Comparison of ENCODE assay signal across 19 cellular contexts in the genomic region with DNA sequence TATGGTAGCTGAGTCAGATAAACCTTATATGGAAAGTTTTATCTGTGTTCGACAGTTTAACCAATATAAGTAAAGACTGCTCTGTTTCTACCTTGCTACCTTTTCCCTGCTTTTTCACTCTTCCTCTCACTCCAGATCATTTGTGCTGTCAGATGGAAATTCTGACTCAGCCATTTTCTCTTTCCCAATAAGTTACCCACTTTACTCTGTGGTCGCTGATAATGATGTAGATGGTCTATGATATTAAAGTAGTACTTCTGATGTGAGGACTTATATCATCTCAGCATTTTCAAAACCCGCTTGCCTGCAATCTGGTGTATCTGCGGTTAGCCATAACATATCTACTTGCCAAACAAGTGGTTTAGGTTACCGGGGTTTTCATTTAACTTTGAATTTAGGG. TPM values are rescaled to one million over a fixed set of nuclear protein-coding genes. Genes with fewer than 3 reads are reported as not detected.
DNase-seq lines count a peak whose midpoint lies in the region; ATAC-seq, FAIRE-seq and TF ChIP-seq lines count a peak whose summit lies in the region.
"Had no signal": no experiment of that assay in that cellular context is flagged by ENCODE, and none has a peak within 500 bp of the region (broad histone marks: within the 10 kb centered on the region; RNA-seq: fewer than 3 reads in every experiment).

No MANE protein-coding gene starts in this region.

- dilution Hi-C loops in IMR-90 (cut with HindIII; ENCODE audit: low sequenced_read_pairs, unreplicated experiment): no loop called here

- H3K79me1 ChIP-seq in IMR-90 (ENCODE audit: low read depth in 1 of 2, low read length in 2 of 2): peaks cover 3 to 51% of the 10 kb centered on the region in 2 experiments; a peak in 2 of 4 replicates

- H3K27me3 Mint-ChIP-seq in memory B cell: no peaks in the 10 kb centered on the region
- peaks cover 0 to 2% (median 0%) of the 10 kb centered on the region in 3 donors for H3K27me3 Mint-ChIP-seq in CD14-positive monocyte (ENCODE audit: low read depth in 3 of 3)
- no peaks in the 10 kb centered on the region for H3K27me3 Mint-ChIP-seq in immature natural killer cell (ENCODE audit: low read depth in 3 of 3)
- H3K27me3 Mint-ChIP-seq: CD4-positive, alpha-beta memory T cell had no signal

- H3K36me3 ChIP-seq in IMR-90 (ENCODE audit: control insufficient read depth, insufficient read depth, low read length): no peaks in the 10 kb centered on the region; the same call in 1 of the 2 replicates

- WGBS in IMR-90 (ENCODE audit: extremely low coverage in 2 of 2, insufficient read length in 1 of 2), 2 experiments: no CpG with 5 or more reads among the region's 5 CpGs

- no peak overlapping the region for H3K4ac ChIP-seq in IMR-90 (ENCODE audit: low read depth, low read length)

- H4K5ac ChIP-seq in IMR-90 (ENCODE audit: low read depth, low read length): no peak overlapping the region

- TF ChIP-seq POLR2A in IMR-90 (IDR thresholded peaks at IDR 0.05; ENCODE audit: low read depth, low read length): no peak

- FAIRE-seq in GM18507 (lab: Jason Lieb, UNC): peak; percentile 42
- FAIRE-seq: HTR-8/SVneo had no signal

- no peak overlapping the region for H3K9ac ChIP-seq in IMR-90 (ENCODE audit: low read depth, low read length)

- peak overlapping the region; percentile 17; the same call in 1 of the 2 replicates for H3K4me2 ChIP-seq in IMR-90 (ENCODE audit: low read depth, low read length)

- no peak overlapping the region for H4K91ac ChIP-seq in IMR-90 (ENCODE audit: insufficient read depth, low read depth, low read length)

- H3K9me1 ChIP-seq in IMR-90 (ENCODE audit: insufficient read depth, low read length): peaks cover 8% of the 10 kb centered on the region

- H2BK20ac ChIP-seq in IMR-90 (ENCODE audit: low read depth, low read length): no peak overlapping the region

- H3K9me3 ChIP-seq in IMR-90 (ENCODE audit: control insufficient read depth, insufficient read depth, low read length): no peaks in the 10 kb centered on the region

- TF ChIP-seq CTCF in IMR-90 (conservative IDR thresholded peaks at IDR 0.05; ENCODE audit: low read depth, low read length) (no peak), GM10266 (IDR thresholded peaks at IDR 0.05; ENCODE audit: control insufficient read depth, insufficient read depth, low read depth, missing control alignments) (no peak), CD14-positive monocyte (IDR thresholded peaks at IDR 0.05) (no peak)

- H4K8ac ChIP-seq in IMR-90 (ENCODE audit: low read depth in 2 of 2, low read length in 2 of 2): no peak overlapping the region

- H3K4me3 Mint-ChIP-seq in memory B cell (peak overlapping the region; percentile 51), CD14-positive monocyte (no peak overlapping the region), immature natural killer cell (no peak overlapping the region)

- no peak overlapping the region for H2BK15ac ChIP-seq in IMR-90 (ENCODE audit: low read depth, low read length)

- H2AK5ac ChIP-seq in IMR-90 (ENCODE audit: low read depth, low read length): no peak overlapping the region

- peaks cover 46% of the 10 kb centered on the region; the same call in 1 of the 2 replicates for H4K20me1 ChIP-seq in IMR-90 (ENCODE audit: insufficient read depth, low read length)

- no peak for TF ChIP-seq RAD21 in IMR-90 (IDR thresholded peaks at IDR 0.05; ENCODE audit: low read length)

- no peak overlapping the region for H3K14ac ChIP-seq in IMR-90 (replicated peaks; ENCODE audit: low read depth, low read length)

- no peak overlapping the region for H3K18ac ChIP-seq in IMR-90 (ENCODE audit: low read depth, low read length)

- DNase-seq in GM18507 (ENCODE audit: extremely low spot score, insufficient read length, low read depth) (no peak), IMR-90 (no peak), amniotic epithelial cell (ENCODE audit: low read depth) (peak; percentile 66), memory B cell (ENCODE audit: low spot score in 2 of 2) (no peak), GM10266 (ENCODE audit: extremely low spot score) (no peak), CD14-positive monocyte (ENCODE audit: low spot score) (no peak), immature natural killer cell (no peak)
- DNase-seq: CD4-positive, alpha-beta memory T cell; DND-41; HCEC 1CT; KBM-7; NCI-H1105; NCI-H1694 treated with DMSO at 0.1 percent for 48 hours; NCI-H345; NCI-H69; NK-92 treated with Interleukin-12 subunit alpha and Interleukin-12 subunit beta, amount 100 ng/mL, for 24 hours; PC-3 had no signal

- no peak overlapping the region for H3K56ac ChIP-seq in IMR-90 (ENCODE audit: extremely low read depth, insufficient read depth, low read length)

- CTCF ChIA-PET in IMR-90 (lab: Yijun Ruan, JAX): no interaction called here

- H2AFZ ChIP-seq in IMR-90 (replicated peaks; ENCODE audit: low read length, poor library complexity): no peak overlapping the region

- H3K9me3 Mint-ChIP-seq in memory B cell (no peaks in the 10 kb centered on the region), CD14-positive monocyte (no peaks in the 10 kb centered on the region), immature natural killer cell (no peaks in the 10 kb centered on the region)
- H3K9me3 Mint-ChIP-seq: CD4-positive, alpha-beta memory T cell had no signal

- H3K4me1 Mint-ChIP-seq in memory B cell: peaks cover 76% of the 10 kb centered on the region
- peaks cover 2% of the 10 kb centered on the region for H3K4me1 Mint-ChIP-seq in CD14-positive monocyte
- H3K4me1 Mint-ChIP-seq in immature natural killer cell: peaks cover 2 to 35% of the 10 kb centered on the region in 2 donors

- ATAC-seq in IMR-90 (ENCODE audit: low read depth): no peak
- ATAC-seq in memory B cell (ENCODE audit: low read depth): no peak
- no peak for ATAC-seq in GM18502 (IDR thresholded peaks at IDR 0.05; ENCODE audit: poor library complexity, unreplicated experiment)
- ATAC-seq: PC-3 had no signal

- no peaks in the 10 kb centered on the region for H3K27me3 ChIP-seq in IMR-90 (ENCODE audit: control insufficient read depth, insufficient read depth, low read length)

- H3K27ac Mint-ChIP-seq in memory B cell (peak overlapping the region; percentile 63), CD14-positive monocyte (no peak overlapping the region), immature natural killer cell (no peak overlapping the region)
- H3K27ac Mint-ChIP-seq: CD4-positive, alpha-beta memory T cell had no signal

- no peak overlapping the region for H3K23ac ChIP-seq in IMR-90 (ENCODE audit: low read depth, low read length)

- no peak overlapping the region for H3K4me3 ChIP-seq in IMR-90 (ENCODE audit: insufficient read depth, low read depth, low read length)

- no TSS peak for BruUV-seq in IMR-90 (replicated peaks; lab: Mats Ljungman, UMichigan)

- intact Hi-C loops in IMR-90 (cut with micrococcal nuclease) (no loop called here), CD14-positive monocyte (cut with micrococcal nuclease) (no loop called here)

- no peak overlapping the region for H3K27ac ChIP-seq in IMR-90 (ENCODE audit: insufficient read depth, low read length)

- no peak overlapping the region for H2AK9ac ChIP-seq in IMR-90 (replicated peaks; ENCODE audit: low read depth, low read length, poor library complexity)

- in situ Hi-C loops in IMR-90 (cut with MboI; ENCODE audit: low sequenced_read_pairs): loop anchor here (25.0 kb wide), 1 partner anchor 1542 kb away; no protein-coding TSS in a partner anchor

- POLR2A ChIA-PET in IMR-90 (lab: Charles Lee; ENCODE audit: unreplicated experiment): no interaction called here

- peaks cover 18% of the 10 kb centered on the region for H3K4me1 ChIP-seq in IMR-90 (ENCODE audit: control insufficient read depth, insufficient read depth, low read length)

- H2BK120ac ChIP-seq in IMR-90 (ENCODE audit: low read depth, low read length): no peak overlapping the region

- peak overlapping the region; percentile 29 for H2BK5ac ChIP-seq in IMR-90 (ENCODE audit: low read depth, low read length, poor library complexity, severe bottlenecking)

- peaks cover 2% of the 10 kb centered on the region for H3K36me3 Mint-ChIP-seq in memory B cell
- no peaks in the 10 kb centered on the region for H3K36me3 Mint-ChIP-seq in CD14-positive monocyte
- no peaks in the 10 kb centered on the region for H3K36me3 Mint-ChIP-seq in immature natural killer cell
- H3K36me3 Mint-ChIP-seq: CD4-positive, alpha-beta memory T cell had no signal

TF ChIP-seq in IMR-90, 13 proteins besides CTCF, POLR2A, EP300 and RAD21:
- TF ChIP-seq CEBPB (IDR thresholded peaks at IDR 0.05; ENCODE audit: low read depth, low read length): no peak
- TF ChIP-seq MAFK (IDR thresholded peaks at IDR 0.05; ENCODE audit: low read depth, low read length): peak; percentile 44; the same call in 1 of the 2 replicates
- TF ChIP-seq NFE2L2 (IDR thresholded peaks at IDR 0.05; ENCODE audit: low read depth, low read length): peak; percentile 18; the same call in 1 of the 2 replicates
TF ChIP-seq in IMR-90: peak in this region for 2.

RNA-seq across cellular contexts. Expression of a gene that starts 15.0 kb away (rescaled TPM):
- 0.72 and 0.83 TPM in 2 replicates for total RNA-seq in IMR-90 (2012; rRNA removed)
- 0.56 and 0.79 TPM in 2 replicates for polyA plus RNA-seq in IMR-90 (2012; rRNA removed)
- polyA plus RNA-seq in IMR-90 (2012; cell fraction: cytosol; rRNA removed): 0.24 TPM in 2 replicates
- 0.16 and 1.5 TPM in 2 replicates for polyA plus RNA-seq in IMR-90 (2012; cell fraction: nucleus; rRNA removed; ENCODE audit: low replicate concordance)
- not detected for polyA plus RNA-seq in CD14-positive monocyte
- polyA plus RNA-seq in immature natural killer cell: not detected
- total RNA-seq: CD4-positive, alpha-beta memory T cell; PC-3 had no signal
- polyA plus RNA-seq: CD4-positive, alpha-beta memory T cell had no signal

RNA-seq across cellular contexts. Expression of a gene that starts 16.1 kb away (rescaled TPM):
- 63.1 and 110 TPM in 2 replicates for total RNA-seq in IMR-90 (2012; rRNA removed)
- polyA plus RNA-seq in IMR-90 (2012; rRNA removed) (57.7 and 59.0 TPM in 2 replicates), CD14-positive monocyte (10 to 100 TPM; 25.8 to 29.2 TPM), immature natural killer cell (10 to 100 TPM; 11.1 to 19.8 (median 15.9) TPM)
- 37.1 and 54.2 TPM in 2 replicates for polyA plus RNA-seq in IMR-90 (2012; cell fraction: cytosol; rRNA removed)
- polyA plus RNA-seq in IMR-90 (2012; cell fraction: nucleus; rRNA removed; ENCODE audit: low replicate concordance): 25.1 and 52.9 TPM in 2 replicates
